In the genomic region with DNA sequence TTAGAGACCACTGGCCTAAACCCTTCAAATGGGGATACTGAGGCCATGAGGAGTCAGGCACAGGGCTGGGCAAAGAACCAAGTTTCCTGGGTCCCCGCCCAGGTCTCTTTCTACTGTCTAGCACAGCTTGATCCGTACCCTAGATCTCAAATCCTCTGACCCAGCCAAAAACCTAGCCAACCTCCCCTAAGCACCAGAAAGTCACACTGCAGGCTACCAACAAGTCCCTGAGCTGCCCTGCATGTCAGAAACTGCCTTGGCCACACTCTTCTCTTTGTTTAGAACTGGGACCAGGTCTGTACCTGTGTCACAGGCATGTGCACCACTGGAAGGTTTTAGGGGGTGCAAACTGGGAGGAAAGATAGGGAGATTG, we compare ENCODE assay signal across 11 cellular contexts. TPM values are rescaled to one million over a fixed set of nuclear protein-coding genes. Genes with fewer than 3 reads are reported as not detected.
DNase-seq lines count a peak whose midpoint lies in the region; ATAC-seq and TF ChIP-seq lines count a peak whose summit lies in the region.
"Had no signal": no experiment of that assay in that cellular context is flagged by ENCODE, and none has a peak within 500 bp of the region (broad histone marks: within the 10 kb centered on the region; RNA-seq: fewer than 3 reads in every experiment).

No MANE protein-coding gene starts in this region.

- no peak overlapping the region for H2AFZ ChIP-seq in mesenchymal stem cell (ENCODE audit: low read depth, low read length)

- H3K23ac ChIP-seq in mesenchymal stem cell (ENCODE audit: low read length in 2 of 2) = no peak overlapping the region

- peak overlapping the region; percentile 61 for H2BK120ac ChIP-seq in mesenchymal stem cell (ENCODE audit: low read depth, low read length)

- DNase-seq in dorsolateral prefrontal cortex = no peak
- DNase-seq in mesenchymal stem cell = no peak
- peak in 1 of 49 donors; percentile 31 for DNase-seq in substantia nigra (lab: John Stamatoyannopoulos, UW)
- no peak for DNase-seq in effector CD4-positive, alpha-beta T cell
- DNase-seq: DND-41; MV-4-11; stimulated activated CD4-positive, alpha-beta T cell treated with anti-CD3 and anti-CD28 coated beads, Interleukin-2, amount 100 ng/mL, for 48 hours had no signal

- H4K91ac ChIP-seq in mesenchymal stem cell (ENCODE audit: low read length) = peak overlapping the region; percentile 2

- H2AK5ac ChIP-seq in mesenchymal stem cell (ENCODE audit: low read length, severe bottlenecking) = peak overlapping the region; percentile 31

- peak overlapping the region in 1 of 2 experiments; percentile 59 for H2BK12ac ChIP-seq in mesenchymal stem cell (ENCODE audit: low read length in 2 of 2)

- peak overlapping the region; percentile 48 for H2BK5ac ChIP-seq in mesenchymal stem cell (ENCODE audit: low read depth, low read length, poor library complexity, severe bottlenecking)

- H3K36me3 ChIP-seq in HUES6 (ENCODE audit: control insufficient read depth, insufficient read depth, low read length) (no peaks in the 10 kb centered on the region), mesenchymal stem cell (ENCODE audit: control insufficient read depth in 1 of 2, insufficient read depth in 2 of 2, low read depth in 1 of 2, low read length in 2 of 2) (peaks cover 0 to 9% of the 10 kb centered on the region in 2 experiments)

- TF ChIP-seq CTCF in dorsolateral prefrontal cortex (IDR thresholded peaks at IDR 0.05 in 54 of 56, conservative IDR thresholded peaks at IDR 0.05 in 2 of 56; ENCODE audit: low read depth in 1 of 56, partially characterized antibody in 56 of 56) = no peak

- H3K4ac ChIP-seq in mesenchymal stem cell (ENCODE audit: low read depth in 1 of 2, low read length in 2 of 2) = peak overlapping the region in 1 of 2 experiments; percentile 5

- no peak overlapping the region for H3K14ac ChIP-seq in mesenchymal stem cell (ENCODE audit: low read length in 2 of 2)

- H3K9me3 ChIP-seq in HUES6 (ENCODE audit: control insufficient read depth, insufficient read depth, low read depth, low read length) (no peaks in the 10 kb centered on the region), mesenchymal stem cell (ENCODE audit: control insufficient read depth, low read length) (no peaks in the 10 kb centered on the region)

- peak overlapping the region; percentile 19 to 40 for H3K18ac ChIP-seq in mesenchymal stem cell (ENCODE audit: low read depth in 1 of 2, low read length in 2 of 2)

- ATAC-seq in HG03378 (IDR thresholded peaks at IDR 0.05; ENCODE audit: unreplicated experiment) (no peak), HG03135 (IDR thresholded peaks at IDR 0.05; ENCODE audit: unreplicated experiment) (no peak), HG02885 (IDR thresholded peaks at IDR 0.05; ENCODE audit: poor library complexity, unreplicated experiment) (no peak)

- WGBS in mesenchymal stem cell = 65% methylated on average over 2 of the region's 2 CpGs

- no peaks in the 10 kb centered on the region for H3K27me3 ChIP-seq in HUES6 (ENCODE audit: control insufficient read depth, insufficient read depth, low read length)
- no peaks in the 10 kb centered on the region for H3K27me3 ChIP-seq in dorsolateral prefrontal cortex
- H3K27me3 ChIP-seq in mesenchymal stem cell (ENCODE audit: control insufficient read depth in 1 of 2, insufficient read depth in 1 of 2, low read length in 2 of 2) = no peaks in the 10 kb centered on the region

- peak overlapping the region; percentile 51 for H3K9ac ChIP-seq in HUES6 (ENCODE audit: low read length)
- H3K9ac ChIP-seq in mesenchymal stem cell (ENCODE audit: low read length) = no peak overlapping the region

- H4K8ac ChIP-seq in mesenchymal stem cell (ENCODE audit: low read length) = no peak overlapping the region

- intact Hi-C loops in dorsolateral prefrontal cortex (cut with DNase I) = no loop called here

- peaks cover 22% of the 10 kb centered on the region for H3K79me1 ChIP-seq in mesenchymal stem cell (replicated peaks; ENCODE audit: low read length, poor library complexity, severe bottlenecking)

- peak overlapping the region; percentile 88 for H2BK15ac ChIP-seq in mesenchymal stem cell (ENCODE audit: low read depth, poor library complexity, severe bottlenecking)

- H3K4me1 ChIP-seq in HUES6 (ENCODE audit: control insufficient read depth, insufficient read depth, low read length) (peaks cover 87% of the 10 kb centered on the region), mesenchymal stem cell (ENCODE audit: control insufficient read depth, insufficient read depth, low read depth, low read length) (peaks cover 82% of the 10 kb centered on the region)

- H3K27ac ChIP-seq in HUES6 (ENCODE audit: low read depth, low read length) (no peak overlapping the region; the same call in 1 of the 2 replicates), dorsolateral prefrontal cortex (peak overlapping the region in 45 of 59 donors; percentile 16 to 95 (median 82)), mesenchymal stem cell (ENCODE audit: low read length, poor library complexity, severe bottlenecking) (peak overlapping the region; percentile 66), substantia nigra (ENCODE audit: low read depth, low read length, poor library complexity, severe bottlenecking) (peak overlapping the region; percentile 21)

- no peak overlapping the region for H3K4me2 ChIP-seq in mesenchymal stem cell (ENCODE audit: low read length, poor library complexity, severe bottlenecking)

- H3K4me3 ChIP-seq in HUES6 (ENCODE audit: low read depth, low read length) (peak overlapping the region; percentile 34; the same call in 1 of the 2 replicates), dorsolateral prefrontal cortex (no peak overlapping the region), mesenchymal stem cell (ENCODE audit: insufficient read depth in 1 of 2, low read depth in 1 of 2, low read length in 2 of 2) (no peak overlapping the region)

RNA-seq across cellular contexts. Expression of a gene that starts 33.6 kb away (rescaled TPM):
- 100 to 1,000 TPM in 21 of 120 experiments, 10 to 100 TPM in 99; 57.6 to 160 (median 87.2) TPM for total RNA-seq in dorsolateral prefrontal cortex
- polyA plus RNA-seq in mesenchymal stem cell (2013, experiment 1 of 2) = 27.0 TPM
- 24.1 TPM for polyA plus RNA-seq in mesenchymal stem cell (2013, experiment 2 of 2)
